Comparison of ENCODE assay signal across 11 cellular contexts in the genomic region with DNA sequence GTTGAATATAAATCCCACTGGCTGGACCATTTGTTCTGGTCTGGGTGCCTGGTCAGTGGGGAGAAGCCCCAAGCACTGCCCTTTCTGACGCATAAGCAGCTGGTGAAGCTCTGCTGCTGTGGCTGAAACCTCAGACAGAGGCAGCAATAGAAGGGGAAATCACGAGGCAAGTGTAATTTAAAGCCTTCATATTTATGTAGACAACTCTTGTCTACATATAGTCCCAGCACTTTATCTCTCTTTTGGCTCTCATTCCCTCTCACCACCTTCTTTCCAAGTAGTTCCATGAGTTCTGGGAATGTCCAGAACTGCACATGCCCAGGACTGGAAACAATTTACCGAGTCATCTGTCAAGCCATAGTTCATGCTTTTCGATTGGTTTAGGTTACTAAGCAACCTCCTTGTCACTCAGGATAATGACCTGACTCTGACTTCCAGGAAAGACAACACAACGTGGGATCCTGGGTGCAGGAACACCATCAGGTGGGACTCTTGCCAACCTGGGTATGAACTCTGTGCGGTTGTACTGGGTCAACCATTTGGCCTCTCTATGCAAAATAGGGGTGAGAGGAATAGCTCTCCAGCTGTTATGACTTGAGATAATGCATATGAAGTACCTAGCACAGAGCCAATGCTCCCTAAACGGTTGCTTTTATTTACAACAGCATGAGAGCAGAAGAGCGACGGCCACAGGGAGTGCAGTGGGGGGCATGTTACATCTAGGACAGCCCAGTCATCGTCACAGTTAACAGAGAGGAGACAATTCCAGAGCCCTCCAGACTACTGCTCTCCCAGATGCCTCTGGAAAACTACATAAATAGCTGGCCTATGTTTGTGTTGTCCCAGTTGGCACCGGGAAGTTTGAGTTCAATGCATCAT.
DNase-seq lines count a peak whose midpoint lies in the region; ATAC-seq, FAIRE-seq and TF ChIP-seq lines count a peak whose summit lies in the region.
"Had no signal": no experiment of that assay in that cellular context is flagged by ENCODE, and none has a peak within 500 bp of the region (broad histone marks: within the 10 kb centered on the region; RNA-seq: fewer than 3 reads in every experiment).

No MANE protein-coding gene starts in this region.

- peaks cover 3% of the 10 kb centered on the region; the same call in 2 of the 3 replicates for H3K9me3 Mint-ChIP-seq in GM23338
- no peaks in the 10 kb centered on the region for H3K9me3 Mint-ChIP-seq in natural killer cell

- H4K20me1 ChIP-seq in GM23338 (replicated peaks; ENCODE audit: insufficient read depth), result no peaks in the 10 kb centered on the region
- H4K20me1 ChIP-seq in GM12878 (ENCODE audit: control insufficient read depth, insufficient read depth), result no peaks in the 10 kb centered on the region

- H2AFZ ChIP-seq in GM23338 (no peak overlapping the region), GM12878 (ENCODE audit: control insufficient read depth, low read depth, low read length) (no peak overlapping the region)
- H2AFZ ChIP-seq: hepatocyte had no signal

- H3K27me3 Mint-ChIP-seq in GM23338 (ENCODE audit: insufficient read depth, low read depth, poor library complexity) (peaks cover 23% of the 10 kb centered on the region), natural killer cell (ENCODE audit: low read depth in 2 of 2) (no peaks in the 10 kb centered on the region)

- CTCF ChIA-PET in GM12878 (lab: Yijun Ruan, JAX), result no interaction called here

- peaks cover 4% of the 10 kb centered on the region; the same call in 2 of the 3 replicates for H3K36me3 Mint-ChIP-seq in GM23338 (ENCODE audit: low read depth)
- H3K36me3 Mint-ChIP-seq in natural killer cell, result no peaks in the 10 kb centered on the region

- H3K27ac Mint-ChIP-seq in GM23338, result no peak overlapping the region
- H3K27ac Mint-ChIP-seq in natural killer cell, result no peak overlapping the region

- no peaks in the 10 kb centered on the region for H3K79me2 ChIP-seq in GM23338 (replicated peaks; ENCODE audit: insufficient read depth)
- H3K79me2 ChIP-seq in GM12878 (ENCODE audit: control insufficient read depth, insufficient read depth, low read length), result no peaks in the 10 kb centered on the region
- H3K79me2 ChIP-seq: hepatocyte had no signal

- H3K9me3 ChIP-seq in GM12878 (replicated peaks; ENCODE audit: control insufficient read depth, insufficient read depth, low read length), result no peaks in the 10 kb centered on the region
- H3K9me3 ChIP-seq in lower lobe of right lung, result no peaks in the 10 kb centered on the region
- H3K9me3 ChIP-seq in ovary, result no peaks in the 10 kb centered on the region

- RAD21 ChIA-PET in GM12878 (lab: Charles Lee; ENCODE audit: unreplicated experiment), result interaction anchor here (1.0 kb wide), 1 partner anchor 323 kb away, joined by 3 read pairs; no protein-coding TSS in a partner anchor

- H3K4me3 Mint-ChIP-seq in GM23338, result peak overlapping the region; percentile 18; the same call in 1 of the 3 replicates
- H3K4me3 Mint-ChIP-seq in natural killer cell, result no peak overlapping the region

- no peak for FAIRE-seq in GM12878 (lab: Jason Lieb, UNC)

- BruUV-seq in GM12878 (replicated peaks; lab: Mats Ljungman, UMichigan), result no TSS peak

- H3K4me3 ChIP-seq in GM23338 (no peak overlapping the region), GM12878 (no peak overlapping the region), lower lobe of right lung (no peak overlapping the region), ovary (no peak overlapping the region)
- H3K4me3 ChIP-seq: hepatocyte had no signal

- no peak overlapping the region for H3K27ac ChIP-seq in GM23338 (ENCODE audit: low read depth)
- no peak overlapping the region for H3K27ac ChIP-seq in GM12878 (ENCODE audit: control insufficient read depth, insufficient read depth)
- H3K27ac ChIP-seq in lower lobe of right lung, result no peak overlapping the region
- H3K27ac ChIP-seq in ovary, result peak overlapping the region in 1 of 2 donors; percentile 46
- H3K27ac ChIP-seq: hepatocyte had no signal

- peaks cover 40% of the 10 kb centered on the region for H3K4me1 ChIP-seq in GM23338 (ENCODE audit: insufficient read depth)
- peaks cover 11% of the 10 kb centered on the region for H3K4me1 ChIP-seq in GM12878 (ENCODE audit: control insufficient read depth, insufficient read depth, low read length)
- peaks cover 13% of the 10 kb centered on the region for H3K4me1 ChIP-seq in lower lobe of right lung
- H3K4me1 ChIP-seq in ovary (ENCODE audit: insufficient read depth), result peaks cover 14% of the 10 kb centered on the region

- H3K9ac ChIP-seq in GM12878 (ENCODE audit: control insufficient read depth, insufficient read depth, low read length), result no peak overlapping the region

- intact Hi-C loops in GM12878 (cut with micrococcal nuclease; ENCODE audit: unreplicated experiment), result no loop called here
- intact Hi-C loops in lower lobe of right lung (cut with DNase I), result no loop called here
- intact Hi-C loops in ovary (cut with DNase I), result no loop called here
- intact Hi-C loops in natural killer cell (cut with micrococcal nuclease), result no loop called here

- peak; percentile 28 for ATAC-seq in GM23338
- ATAC-seq in GM12878, result peak; percentile 80
- ATAC-seq in lower lobe of right lung, result peak; percentile 20 to 23
- no peak for ATAC-seq in GM19467 (IDR thresholded peaks at IDR 0.05; ENCODE audit: unreplicated experiment)
- no peak for ATAC-seq in natural killer cell

- SMC1A ChIA-PET in GM12878 (lab: Charles Lee; ENCODE audit: uncharacterized antibody, unreplicated experiment), result interaction anchor here (0.6 to 1.2 kb wide), 4 partner anchors 11 to 50 kb away, joined by 3 read pairs; no protein-coding TSS in a partner anchor

- TF ChIP-seq CTCF in GM23338 (conservative IDR thresholded peaks at IDR 0.05; ENCODE audit: low read depth in 2 of 2) (no peak), GM12878 (IDR thresholded peaks at IDR 0.05 in 2 of 3, conservative IDR thresholded peaks at IDR 0.05 in 1 of 3; ENCODE audit: control insufficient read depth in 2 of 3, extremely low read depth in 1 of 3, insufficient read depth in 1 of 3, low read depth in 3 of 3, low read length in 3 of 3) (no peak), lower lobe of right lung (IDR thresholded peaks at IDR 0.05) (no peak), ovary (IDR thresholded peaks at IDR 0.05) (no peak), natural killer cell (IDR thresholded peaks at IDR 0.05) (no peak)

- POLR2A ChIA-PET in GM12878 (lab: Charles Lee), result no interaction called here

- WGBS in GM12878 (ENCODE audit: insufficient coverage, insufficient replicate concordance, low lambda C conversion rate, missing lambda C conversion rate), result 50% methylated on average over 11 of the region's 11 CpGs
- WGBS in ovary, 3 donors, result 61 to 73% (median 69%) methylated on average over 11 of the region's 11 CpGs

- H3K4me2 ChIP-seq in GM23338, result no peak overlapping the region
- peak overlapping the region; percentile 56; the same call in 1 of the 2 replicates for H3K4me2 ChIP-seq in GM12878 (ENCODE audit: control insufficient read depth, insufficient read depth)
- H3K4me2 ChIP-seq: hepatocyte had no signal

- in situ Hi-C loops in GM12878 (cut with MboI), result no loop called here

- H3K9me2 ChIP-seq in GM23338 (ENCODE audit: insufficient read depth), result peaks cover 10% of the 10 kb centered on the region; the same call in 1 of the 2 replicates

- H3K27me3 ChIP-seq in GM23338 (ENCODE audit: insufficient read depth) (no peaks in the 10 kb centered on the region), GM12878 (replicated peaks in 1 of 2; ENCODE audit: control insufficient read depth in 2 of 2, insufficient read depth in 2 of 2, low read length in 1 of 2) (peaks cover 0 to 2% of the 10 kb centered on the region in 2 experiments; a peak in 1 of 4 replicates), lower lobe of right lung (ENCODE audit: low read depth) (no peaks in the 10 kb centered on the region), ovary (no peaks in the 10 kb centered on the region)
- H3K27me3 ChIP-seq: hepatocyte had no signal

- TF ChIP-seq POLR2A in GM12878 (IDR thresholded peaks at IDR 0.05; ENCODE audit: low read depth, low read length) (no peak), ovary (IDR thresholded peaks at IDR 0.05) (no peak)

- TF ChIP-seq RAD21 in GM12878 (IDR thresholded peaks at IDR 0.05; ENCODE audit: insufficient read depth, low read depth, low read length), result no peak

- no peaks in the 10 kb centered on the region for H3K36me3 ChIP-seq in GM23338 (ENCODE audit: insufficient read depth)
- no peaks in the 10 kb centered on the region for H3K36me3 ChIP-seq in GM12878 (ENCODE audit: control insufficient read depth in 2 of 2, insufficient read depth in 2 of 2, low read length in 1 of 2)
- H3K36me3 ChIP-seq in lower lobe of right lung, result no peaks in the 10 kb centered on the region
- no peaks in the 10 kb centered on the region for H3K36me3 ChIP-seq in ovary

- H3K4me1 Mint-ChIP-seq in GM23338 (peaks cover 73% of the 10 kb centered on the region), natural killer cell (no peaks in the 10 kb centered on the region)

- no peaks in the 10 kb centered on the region for H3F3A ChIP-seq in GM23338 (replicated peaks; ENCODE audit: low read depth)

- peak; percentile 14 for DNase-seq in EH (ENCODE audit: low read depth)
- no peak for DNase-seq in GM23338 (ENCODE audit: low spot score)
- peak; percentile 7 for DNase-seq in GM12878 (ENCODE audit: low read depth, low spot score)
- no peak for DNase-seq in lower lobe of right lung
- DNase-seq in ovary, result no peak
- no peak for DNase-seq in stimulated activated naive CD4-positive, alpha-beta T cell (lab: John Stamatoyannopoulos, UW)
- no peak for DNase-seq in natural killer cell
- DNase-seq: cortex of kidney; stimulated activated CD4-positive, alpha-beta T cell treated with anti-CD3 and anti-CD28 coated beads, Interleukin-4, amount 100 ng/mL, for 1 hour had no signal

- no peak for TF ChIP-seq EP300 in GM12878 (IDR thresholded peaks at IDR 0.05; ENCODE audit: borderline replicate concordance in 1 of 2, control insufficient read depth in 1 of 2, low read depth in 2 of 2, low read length in 2 of 2)
- TF ChIP-seq EP300 in ovary (IDR thresholded peaks at IDR 0.05), result no peak

TF ChIP-seq in GM23338, 12 proteins besides CTCF, POLR2A, EP300 and RAD21:
- TF ChIP-seq STAT1 (IDR thresholded peaks at IDR 0.05; ENCODE audit: unreplicated experiment) (no peak), ZNF331 (CRISPR knock-in tag; IDR thresholded peaks at IDR 0.05; ENCODE audit: low read depth) (no peak), NANOG (IDR thresholded peaks at IDR 0.05; ENCODE audit: borderline replicate concordance) (no peak), ZNF114 (CRISPR knock-in tag; IDR thresholded peaks at IDR 0.05) (no peak), EZH2 (IDR thresholded peaks at IDR 0.05; ENCODE audit: low read depth, unreplicated experiment) (no peak)

TF ChIP-seq in GM12878, 131 proteins besides CTCF, POLR2A, EP300 and RAD21 (continues in another document):
- TF ChIP-seq, protein P1, sequence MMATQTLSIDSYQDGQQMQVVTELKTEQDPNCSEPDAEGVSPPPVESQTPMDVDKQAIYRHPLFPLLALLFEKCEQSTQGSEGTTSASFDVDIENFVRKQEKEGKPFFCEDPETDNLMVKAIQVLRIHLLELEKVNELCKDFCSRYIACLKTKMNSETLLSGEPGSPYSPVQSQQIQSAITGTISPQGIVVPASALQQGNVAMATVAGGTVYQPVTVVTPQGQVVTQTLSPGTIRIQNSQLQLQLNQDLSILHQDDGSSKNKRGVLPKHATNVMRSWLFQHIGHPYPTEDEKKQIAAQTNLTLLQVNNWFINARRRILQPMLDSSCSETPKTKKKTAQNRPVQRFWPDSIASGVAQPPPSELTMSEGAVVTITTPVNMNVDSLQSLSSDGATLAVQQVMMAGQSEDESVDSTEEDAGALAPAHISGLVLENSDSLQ (IDR thresholded peaks at IDR 0.05), result peak; percentile 89

Comparison
In these comparisons a context has a peak if more than half of its experiments do, and no peak if none do; other contexts are left out.
1. DNase-seq: peak in EH (single experiment) and GM12878 (single experiment); none in GM23338 (single experiment), lower lobe of right lung (single experiment), ovary (0 of 5), stimulated activated naive CD4-positive, alpha-beta T cell (0 of 6) and natural killer cell (single experiment).
2. ATAC-seq: peak in GM23338 (single experiment), GM12878 (single experiment) and lower lobe of right lung (2 of 2); none in GM19467 (single experiment) and natural killer cell (0 of 3).